15 cellular contexts compared by ENCODE assay signal in genomic region chr3:53005338-53005737, GRCh38.
"Had no signal": no experiment of that assay in that cellular context is flagged by ENCODE, and none has a peak within 500 bp of the region (broad histone marks: within the 10 kb centered on the region; RNA-seq: fewer than 3 reads in every experiment).

No MANE protein-coding gene starts in this region.

- H3K9ac ChIP-seq: neural progenitor cell had no signal

- H3K4me3 ChIP-seq: coronary artery, neural progenitor cell, psoas muscle, sigmoid colon, skin epidermis had no signal

- H3K4me2 ChIP-seq: neural progenitor cell had no signal

- H3K9me3 Mint-ChIP-seq: natural killer cell treated with Interleukin-12 subunit alpha and Interleukin-12 subunit beta and Interleukin-15 and Interleukin-18, amount 100 ng/mL, for 72 hours; neural progenitor cell had no signal

- ATAC-seq: natural killer cell treated with Interleukin-12 subunit alpha and Interleukin-12 subunit beta and Interleukin-15 and Interleukin-18, amount 100 ng/mL, for 72 hours; psoas muscle had no signal

- DNase-seq: effector CD4-positive, alpha-beta T cell; foreskin melanocyte; head of caudate nucleus; hippocampal formation; psoas muscle; retina; sigmoid colon; stimulated activated CD4-positive, alpha-beta T cell treated with anti-CD3 and anti-CD28 coated beads, Interleukin-2, amount 100 ng/mL, for 24 hours; stimulated activated CD4-positive, alpha-beta T cell treated with anti-CD3 and anti-CD28 coated beads, Interleukin-4, amount 100 ng/mL, for 4 hours; stimulated activated naive CD4-positive, alpha-beta T cell treated with Interleukin-2 at 50 U/mL for 16 hours; trophoblast cell had no signal

- H3K27ac Mint-ChIP-seq: neural progenitor cell had no signal

- H3K9me3 ChIP-seq: psoas muscle, sigmoid colon had no signal

- H3K36me3 ChIP-seq: neural progenitor cell, sigmoid colon had no signal

- H3K27me3 ChIP-seq: neural progenitor cell, sigmoid colon had no signal

- H3K4me3 Mint-ChIP-seq: natural killer cell treated with Interleukin-12 subunit alpha and Interleukin-12 subunit beta and Interleukin-15 and Interleukin-18, amount 100 ng/mL, for 72 hours; neural progenitor cell had no signal

- H3K36me3 Mint-ChIP-seq: natural killer cell treated with Interleukin-12 subunit alpha and Interleukin-12 subunit beta and Interleukin-15 and Interleukin-18, amount 100 ng/mL, for 72 hours had no signal

- H3K27ac ChIP-seq: coronary artery, neural progenitor cell, psoas muscle, sigmoid colon, skin epidermis had no signal

- H3K4me1 ChIP-seq: sigmoid colon had no signal

- H3K27me3 Mint-ChIP-seq: natural killer cell treated with Interleukin-12 subunit alpha and Interleukin-12 subunit beta and Interleukin-15 and Interleukin-18, amount 100 ng/mL, for 72 hours had no signal

- H2AFZ ChIP-seq: neural progenitor cell had no signal
